21 cellular contexts compared by ENCODE assay signal in genomic region chr10:37667736-37668135, GRCh38.
"Had no signal": no experiment of that assay in that cellular context is flagged by ENCODE, and none has a peak within 500 bp of the region (broad histone marks: within the 10 kb centered on the region; RNA-seq: fewer than 3 reads in every experiment).

No MANE protein-coding gene starts in this region.

- DNase-seq: activated CD4-positive, alpha-beta T cell treated with anti-CD3 and anti-CD28 coated beads, Interleukin-2, amount 10 ng/mL, durations not matched to agents 24 days and 14 days; activated CD4-positive, CD25-positive, alpha-beta regulatory T cell treated with anti-CD3 and anti-CD28 coated beads, Interleukin-2, amount 50 U/mL, for 72 hours; activated CD8-positive, alpha-beta memory T cell treated with anti-CD3 and anti-CD28 coated beads, Interleukin-2, amount 10 ng/mL, durations not matched to agents 7 days and 5 days; activated CD8-positive, alpha-beta T cell treated with anti-CD3 and anti-CD28 coated beads, Interleukin-2, amount 10 ng/mL, durations not matched to agents 7 days and 5 days; activated naive CD4-positive, alpha-beta T cell; activated T-cell treated with anti-CD3 and anti-CD28 coated beads for 4 hours; activated T-cell treated with anti-CD3 and anti-CD28 coated beads, Interleukin-2, amount 50 U/mL, for 72 hours; central memory CD4-positive, alpha-beta T cell; head of caudate nucleus; hypothalamus; immature natural killer cell; kidney; left colon; mammary epithelial cell; ovary; right lobe of liver; stimulated activated CD4-positive, alpha-beta T cell treated with anti-CD3 and anti-CD28 coated beads, Interleukin-2, amount 100 ng/mL, for 48 hours; stimulated activated naive CD8-positive, alpha-beta T cell treated with anti-CD3 and anti-CD28 coated beads, Interleukin-15, Interleukin-2, amounts not matched to agents 100 U/mL and 50 U/mL, for 24 hours; trophoblast cell; uterus had no signal

- FAIRE-seq: endothelial cell of umbilical vein had no signal
